In genomic region chr3:101687142-101687931, GRCh38 we compare ENCODE assay signal across 1 cellular context.
TF ChIP-seq lines count a peak whose summit lies in the region.

No MANE protein-coding gene starts in this region.

TF ChIP-seq in HepG2, 621 proteins besides CTCF, POLR2A, EP300 and RAD21:
- TF ChIP-seq ZNF20 (CRISPR knock-in tag; IDR thresholded peaks at IDR 0.05) (no peak), ZNF33A (CRISPR knock-in tag; IDR thresholded peaks at IDR 0.05; ENCODE audit: borderline replicate concordance) (no peak), KDM5A (IDR thresholded peaks at IDR 0.05; ENCODE audit: borderline replicate concordance, low read length) (peak; percentile 8; the same call in 1 of the 2 replicates), PRPF4 (IDR thresholded peaks at IDR 0.05; ENCODE audit: low read depth, low read length, poor library complexity, severe bottlenecking) (peak; percentile 49), ZNF770 (CRISPR knock-in tag; IDR thresholded peaks at IDR 0.05) (peak; percentile 12), ZBTB40 (IDR thresholded peaks at IDR 0.05) (no peak), ZBTB40 (CRISPR knock-in tag; IDR thresholded peaks at IDR 0.05) (no peak), BCL3 (CRISPR knock-in tag; IDR thresholded peaks at IDR 0.05) (0 out of 2 replicates have a peak, but pooled peaks have one; percentile 10), RCOR2 (CRISPR knock-in tag; IDR thresholded peaks at IDR 0.05) (peak; percentile 6; the same call in 1 of the 2 replicates), ZFP36L2 (CRISPR knock-in tag; IDR thresholded peaks at IDR 0.05) (no peak)
